Comparison of ENCODE assay signal across 20 cellular contexts in the genomic region with DNA sequence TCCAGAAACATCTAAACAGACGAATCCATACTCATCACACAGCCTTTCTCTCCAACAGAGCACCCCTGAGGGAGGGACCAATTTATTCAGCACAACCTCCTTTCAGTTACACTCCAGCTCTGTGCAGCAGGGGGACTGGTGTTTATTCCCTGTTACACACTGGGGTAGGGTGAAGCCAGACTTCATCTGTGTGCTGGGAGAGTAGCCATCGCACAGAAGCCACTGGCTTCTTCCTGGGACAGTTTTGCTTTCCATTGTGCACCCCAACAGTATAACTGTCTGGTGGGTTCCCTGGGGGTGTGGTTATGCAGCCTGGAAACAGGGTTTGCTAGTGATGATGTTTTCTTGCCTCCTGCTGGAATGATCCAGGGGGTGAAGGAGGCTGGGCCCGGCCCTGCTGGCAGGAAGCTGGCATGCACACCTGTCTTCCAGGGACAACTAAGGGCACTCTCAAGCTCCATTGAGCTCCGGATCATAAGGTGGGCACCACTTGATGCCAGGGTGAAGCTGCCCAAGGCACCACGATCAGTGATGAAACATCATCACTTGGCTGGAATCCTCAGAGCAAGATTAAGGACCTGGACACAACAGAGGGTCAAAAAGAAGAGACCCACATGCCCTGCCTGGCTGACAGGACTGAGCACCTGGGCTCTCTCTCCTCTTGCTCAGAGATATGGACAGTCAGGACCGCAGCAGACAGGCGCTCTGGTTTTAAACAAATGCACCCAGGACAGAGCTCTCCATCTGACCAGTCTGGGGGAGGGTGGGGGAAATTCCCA.
"Had no signal": no experiment of that assay in that cellular context is flagged by ENCODE, and none has a peak within 500 bp of the region (broad histone marks: within the 10 kb centered on the region; RNA-seq: fewer than 3 reads in every experiment).

No MANE protein-coding gene starts in this region.

- H3K4me1 Mint-ChIP-seq: activated naive CD8-positive, alpha-beta T cell treated with anti-CD3 and anti-CD28 coated beads, Interleukin-2, amount 10 ng/mL, durations not matched to agents 7 days and 5 days had no signal

- H3K4me1 ChIP-seq: left lung, sigmoid colon, tibial nerve had no signal

- H3K36me3 Mint-ChIP-seq: activated naive CD8-positive, alpha-beta T cell treated with anti-CD3 and anti-CD28 coated beads, Interleukin-2, amount 10 ng/mL, durations not matched to agents 7 days and 5 days had no signal

- H3K36me3 ChIP-seq: cardiac muscle cell, left lung, ovary, sigmoid colon, tibial nerve, WERI-Rb-1 had no signal

- H3K9me3 Mint-ChIP-seq: activated T-helper 2 cell treated with anti-CD3 and anti-CD28 coated beads, Interferon-gamma antibody, Interleukin-2, Interleukin-4, amounts not matched to agents 10 μg/mL and 5 μg/mL and 100 μg/mL, durations not matched to agents 14 hours and 24 hours and 36 hours had no signal

- H3K27me3 Mint-ChIP-seq: activated naive CD8-positive, alpha-beta T cell treated with anti-CD3 and anti-CD28 coated beads, Interleukin-2, amount 10 ng/mL, durations not matched to agents 7 days and 5 days had no signal

- H3K27ac ChIP-seq: cardiac muscle cell, dorsolateral prefrontal cortex, left lung, ovary, sigmoid colon, tibial nerve, WERI-Rb-1 had no signal

- H3K4me3 Mint-ChIP-seq: activated naive CD8-positive, alpha-beta T cell treated with anti-CD3 and anti-CD28 coated beads, Interleukin-2, amount 10 ng/mL, durations not matched to agents 7 days and 5 days had no signal

- FAIRE-seq: frontal cortex, kidney had no signal

- H3K9me3 ChIP-seq: left lung, ovary, sigmoid colon, tibial nerve had no signal

- H3K4me3 ChIP-seq: cardiac muscle cell, dorsolateral prefrontal cortex, left lung, ovary, sigmoid colon, tibial nerve had no signal

- DNase-seq: activated CD4-positive, alpha-beta T cell treated with anti-CD3 and anti-CD28 coated beads, Interleukin-2, amount 50 U/mL, for 4 hours; activated naive CD4-positive, alpha-beta T cell treated with Interleukin-2 at 50 U/mL for 16 hours; activated naive CD8-positive, alpha-beta T cell treated with anti-CD3 and anti-CD28 coated beads, Interleukin-2, amount 10 ng/mL, durations not matched to agents 7 days and 5 days; activated T-cell treated with anti-CD3 and anti-CD28 coated beads, Interleukin-2, amount 50 U/mL, for 1 hour; amygdala; erythroblast; kidney; left lung; mammary epithelial cell; ovary; sigmoid colon; stimulated activated naive CD8-positive, alpha-beta T cell treated with anti-CD3 and anti-CD28 coated beads, Interleukin-15, Interleukin-2, amounts not matched to agents 100 U/mL and 50 U/mL, for 24 hours; SW 1271; T-helper 2 cell; WERI-Rb-1 had no signal

- H3K27me3 ChIP-seq: dorsolateral prefrontal cortex, left lung, ovary, sigmoid colon, tibial nerve had no signal

- H3K27ac Mint-ChIP-seq: activated naive CD8-positive, alpha-beta T cell treated with anti-CD3 and anti-CD28 coated beads, Interleukin-2, amount 10 ng/mL, durations not matched to agents 7 days and 5 days; activated T-helper 2 cell treated with anti-CD3 and anti-CD28 coated beads, Interferon-gamma antibody, Interleukin-2, Interleukin-4, amounts not matched to agents 10 μg/mL and 5 μg/mL and 100 μg/mL, durations not matched to agents 14 hours and 24 hours and 36 hours had no signal

- ATAC-seq: left lung; stimulated activated naive CD8-positive, alpha-beta T cell treated with anti-CD3 and anti-CD28 coated beads, Interleukin-15, Interleukin-2, amounts not matched to agents 100 U/mL and 50 U/mL, for 24 hours had no signal
